In genomic region chr1:2417833-2418225, GRCh38 we compare ENCODE assay signal across 18 cellular contexts. TPM values are rescaled to one million over a fixed set of nuclear protein-coding genes. Genes with fewer than 3 reads are reported as not detected.
DNase-seq lines count a peak whose midpoint lies in the region; ATAC-seq and TF ChIP-seq lines count a peak whose summit lies in the region.
"Had no signal": no experiment of that assay in that cellular context is flagged by ENCODE, and none has a peak within 500 bp of the region (broad histone marks: within the 10 kb centered on the region; RNA-seq: fewer than 3 reads in every experiment).

No MANE protein-coding gene starts in this region.

- H3K27me3 ChIP-seq in mesendoderm (ENCODE audit: insufficient read depth, low read length, poor library complexity) (no peaks in the 10 kb centered on the region), neuronal stem cell (ENCODE audit: control insufficient read depth in 3 of 3, insufficient read depth in 3 of 3, low read depth in 1 of 3, low read length in 3 of 3) (peaks cover 0 to 30% (median 0%) of the 10 kb centered on the region in 3 experiments)

- no peak overlapping the region for H4K8ac ChIP-seq in mesendoderm (ENCODE audit: low read depth, low read length)
- H4K8ac ChIP-seq in neuronal stem cell (ENCODE audit: low read depth, low read length), result peak overlapping the region; percentile 65

- no CpG with 5 or more reads among the region's 14 CpGs for WGBS in mesendoderm (ENCODE audit: extremely low coverage, insufficient coverage, low lambda C conversion rate)
- WGBS in neuronal stem cell (ENCODE audit: extremely low coverage in 2 of 2, insufficient read length in 2 of 2, insufficient replicate concordance in 1 of 2), 2 donors, result no CpG with 5 or more reads among the region's 14 CpGs

- ATAC-seq in natural killer cell, result no peak
- ATAC-seq in natural killer cell treated with Interleukin-12 subunit alpha and Interleukin-12 subunit beta and Interleukin-15 and Interleukin-18, amount 100 ng/mL, for 72 hours, result no peak
- no peak for ATAC-seq in HG03045 (IDR thresholded peaks at IDR 0.05; ENCODE audit: unreplicated experiment)
- ATAC-seq: GM12878 had no signal

- H3K27ac Mint-ChIP-seq in natural killer cell, result peak overlapping the region; percentile 43 to 82
- H3K27ac Mint-ChIP-seq in natural killer cell treated with Interleukin-12 subunit alpha and Interleukin-12 subunit beta and Interleukin-15 and Interleukin-18, amount 100 ng/mL, for 72 hours, result no peak overlapping the region

- H3K4me2 ChIP-seq in mesendoderm (ENCODE audit: low read length) (no peak overlapping the region), neuronal stem cell (ENCODE audit: insufficient read depth, low read length, poor library complexity, severe bottlenecking) (no peak overlapping the region)

- H3K36me3 ChIP-seq in mesendoderm (ENCODE audit: control insufficient read depth, insufficient read depth, low read length) (no peaks in the 10 kb centered on the region), neuronal stem cell (replicated peaks in 1 of 2; ENCODE audit: control insufficient read depth in 2 of 2, insufficient read depth in 2 of 2, low read length in 2 of 2) (no peaks in the 10 kb centered on the region)

- no peaks in the 10 kb centered on the region for H3K79me1 ChIP-seq in mesendoderm (ENCODE audit: low read length)
- peaks cover 2% of the 10 kb centered on the region for H3K79me1 ChIP-seq in neuronal stem cell (ENCODE audit: low read depth, low read length)

- H4K5ac ChIP-seq in mesendoderm (ENCODE audit: low read length), result no peak overlapping the region

- H3K18ac ChIP-seq in mesendoderm (ENCODE audit: low read length), result no peak overlapping the region
- peak overlapping the region; percentile 83 for H3K18ac ChIP-seq in neuronal stem cell (ENCODE audit: low read length)

- peaks cover 1% of the 10 kb centered on the region for H3K79me2 ChIP-seq in mesendoderm (ENCODE audit: control insufficient read depth, insufficient read depth, low read length)

- no peak overlapping the region for H3K4me3 ChIP-seq in mesendoderm (ENCODE audit: low read length)
- H3K4me3 ChIP-seq in neuronal stem cell (ENCODE audit: low read length in 2 of 2), result no peak overlapping the region
- H3K4me3 ChIP-seq: GM12878, GM23248 had no signal

- no peaks in the 10 kb centered on the region for H3K9me3 ChIP-seq in neuronal stem cell (replicated peaks in 1 of 2; ENCODE audit: control insufficient read depth in 2 of 2, insufficient read depth in 1 of 2, low read depth in 1 of 2, low read length in 2 of 2)

- H3K4me1 ChIP-seq in mesendoderm (ENCODE audit: control insufficient read depth, low read depth, low read length) (peaks cover 3% of the 10 kb centered on the region), neuronal stem cell (ENCODE audit: control insufficient read depth in 2 of 2, insufficient read depth in 1 of 2, low read depth in 1 of 2, low read length in 2 of 2) (peaks cover 10 to 16% of the 10 kb centered on the region in 2 donors)

- H2AK5ac ChIP-seq in mesendoderm (ENCODE audit: low read length) (no peak overlapping the region), neuronal stem cell (ENCODE audit: low read depth, low read length) (peak overlapping the region; percentile 84)

- DNase-seq in natural killer cell (no peak), mesendoderm (no peak), neuronal stem cell (ENCODE audit: low spot score) (no peak), activated gamma-delta T cell treated with Interleukin-2 at 50 U/mL for 16 hours (no peak)
- DNase-seq in natural killer cell treated with Interleukin-12 subunit alpha and Interleukin-12 subunit beta and Interleukin-15 and Interleukin-18, amount 100 ng/mL, for 72 hours (ENCODE audit: low spot score), result no peak
- DNase-seq: C1 segment of cervical spinal cord; CD8-positive, alpha-beta memory T cell; DMS 273 treated with DMSO at 0.1 percent for 48 hours; DMS79; EL; GDM1; H7; HCEC 1CT had no signal

- H2BK120ac ChIP-seq in mesendoderm (ENCODE audit: low read depth, low read length), result no peak overlapping the region
- peak overlapping the region; percentile 87 for H2BK120ac ChIP-seq in neuronal stem cell (ENCODE audit: low read depth, low read length)

- H3K4me1 Mint-ChIP-seq in natural killer cell, result peaks cover 28 to 52% of the 10 kb centered on the region in 2 donors
- peaks cover 24% of the 10 kb centered on the region in 2 donors for H3K4me1 Mint-ChIP-seq in natural killer cell treated with Interleukin-12 subunit alpha and Interleukin-12 subunit beta and Interleukin-15 and Interleukin-18, amount 100 ng/mL, for 72 hours (ENCODE audit: low read depth in 2 of 2)

- no peak overlapping the region for H3K4me3 Mint-ChIP-seq in natural killer cell
- no peak overlapping the region for H3K4me3 Mint-ChIP-seq in natural killer cell treated with Interleukin-12 subunit alpha and Interleukin-12 subunit beta and Interleukin-15 and Interleukin-18, amount 100 ng/mL, for 72 hours

- peak overlapping the region; percentile 85 for H4K91ac ChIP-seq in neuronal stem cell (ENCODE audit: low read depth, low read length, poor library complexity)

- no peak overlapping the region for H2AFZ ChIP-seq in neuronal stem cell (ENCODE audit: low read length)
- H2AFZ ChIP-seq: GM23248 had no signal

- no peaks in the 10 kb centered on the region for H3K27me3 Mint-ChIP-seq in natural killer cell (ENCODE audit: low read depth in 2 of 2)
- no peaks in the 10 kb centered on the region for H3K27me3 Mint-ChIP-seq in natural killer cell treated with Interleukin-12 subunit alpha and Interleukin-12 subunit beta and Interleukin-15 and Interleukin-18, amount 100 ng/mL, for 72 hours

- H3K27ac ChIP-seq in mesendoderm (ENCODE audit: low read depth, low read length) (no peak overlapping the region), neuronal stem cell (replicated peaks; ENCODE audit: low read length) (no peak overlapping the region)
- H3K27ac ChIP-seq: GM23248 had no signal

- H3K9ac ChIP-seq in mesendoderm (ENCODE audit: low read length) (no peak overlapping the region), neuronal stem cell (ENCODE audit: low read depth, low read length, poor library complexity) (no peak overlapping the region)
- H3K9ac ChIP-seq: GM23248 had no signal

- H2BK15ac ChIP-seq in mesendoderm (replicated peaks; ENCODE audit: low read depth) (no peak overlapping the region), neuronal stem cell (ENCODE audit: low read length) (peak overlapping the region; percentile 33)

- peak overlapping the region; percentile 80 for H3K23ac ChIP-seq in mesendoderm (ENCODE audit: low read length)
- peak overlapping the region; percentile 60 for H3K23ac ChIP-seq in neuronal stem cell (ENCODE audit: low read depth, low read length, poor library complexity)

- H3K36me3 Mint-ChIP-seq in natural killer cell, result no peaks in the 10 kb centered on the region
- no peaks in the 10 kb centered on the region for H3K36me3 Mint-ChIP-seq in natural killer cell treated with Interleukin-12 subunit alpha and Interleukin-12 subunit beta and Interleukin-15 and Interleukin-18, amount 100 ng/mL, for 72 hours

- no peak overlapping the region for H2BK12ac ChIP-seq in neuronal stem cell (ENCODE audit: low read length)

- no peak overlapping the region for H3K14ac ChIP-seq in neuronal stem cell (ENCODE audit: low read length)

- H3K9me3 Mint-ChIP-seq in natural killer cell, result no peaks in the 10 kb centered on the region
- no peaks in the 10 kb centered on the region for H3K9me3 Mint-ChIP-seq in natural killer cell treated with Interleukin-12 subunit alpha and Interleukin-12 subunit beta and Interleukin-15 and Interleukin-18, amount 100 ng/mL, for 72 hours

- intact Hi-C loops in natural killer cell (cut with micrococcal nuclease), result loop anchor here (10.0 kb wide), 1 partner anchor 1007 kb away; no protein-coding TSS in a partner anchor

- H3K56ac ChIP-seq in mesendoderm (ENCODE audit: low read length), result no peak overlapping the region

- TF ChIP-seq CTCF in natural killer cell (IDR thresholded peaks at IDR 0.05), result no peak

- H2BK5ac ChIP-seq in mesendoderm (ENCODE audit: low read length), result no peak overlapping the region
- peak overlapping the region; percentile 11 for H2BK5ac ChIP-seq in neuronal stem cell (ENCODE audit: low read length)

- H3K4ac ChIP-seq in mesendoderm (ENCODE audit: low read depth, low read length) (no peak overlapping the region), neuronal stem cell (ENCODE audit: low read length) (no peak overlapping the region)

RNA-seq across cellular contexts. Expression of gene PEX10, which starts 5.5 kb away (rescaled TPM):
- total RNA-seq in natural killer cell, result 10 to 100 TPM in 1 of 3 donors, 1 to 10 TPM in 2; 8.1 to 11.1 (median 9.8) TPM
- total RNA-seq in natural killer cell treated with Interleukin-12 subunit alpha and Interleukin-12 subunit beta and Interleukin-15 and Interleukin-18, amount 100 ng/mL, for 72 hours, result 10 to 100 TPM; 10.7 to 18.9 TPM
- 17.5 TPM for polyA plus RNA-seq in mesendoderm (2013, experiment 1 of 2)
- 18.3 TPM for polyA plus RNA-seq in mesendoderm (2013, experiment 2 of 2)
- 12.4 TPM for polyA plus RNA-seq in neuronal stem cell (2013, experiment 1 of 2)
- 12.5 TPM for polyA plus RNA-seq in neuronal stem cell (2013, experiment 2 of 2)

RNA-seq across cellular contexts. Expression of gene RER1, which starts 26.2 kb away (rescaled TPM):
- 10 to 100 TPM; 89.2 to 98.9 (median 91.9) TPM for total RNA-seq in natural killer cell
- 100 to 1,000 TPM; 139 to 161 TPM for total RNA-seq in natural killer cell treated with Interleukin-12 subunit alpha and Interleukin-12 subunit beta and Interleukin-15 and Interleukin-18, amount 100 ng/mL, for 72 hours
- 78.4 TPM for polyA plus RNA-seq in mesendoderm (2013, experiment 1 of 2)
- 82.3 TPM for polyA plus RNA-seq in mesendoderm (2013, experiment 2 of 2)
- 63.2 TPM for polyA plus RNA-seq in neuronal stem cell (2013, experiment 1 of 2)
- 64.3 TPM for polyA plus RNA-seq in neuronal stem cell (2013, experiment 2 of 2)

RNA-seq across cellular contexts. Expression of gene MORN1, which starts 26.5 kb away (rescaled TPM):
- total RNA-seq in natural killer cell, result 1 to 10 TPM; 8.0 to 9.3 (median 8.8) TPM
- 1 to 10 TPM; 4.0 to 7.5 TPM for total RNA-seq in natural killer cell treated with Interleukin-12 subunit alpha and Interleukin-12 subunit beta and Interleukin-15 and Interleukin-18, amount 100 ng/mL, for 72 hours
- polyA plus RNA-seq in mesendoderm (2013, experiment 1 of 2), result 2.1 TPM
- polyA plus RNA-seq in mesendoderm (2013, experiment 2 of 2), result 1.6 TPM
- 7.1 TPM for polyA plus RNA-seq in neuronal stem cell (2013, experiment 1 of 2)
- 7.9 TPM for polyA plus RNA-seq in neuronal stem cell (2013, experiment 2 of 2)

RNA-seq across cellular contexts. Expression of gene PLCH2, which starts 58.3 kb away (rescaled TPM):
- total RNA-seq in natural killer cell, result 100 to 1,000 TPM in 2 of 3 donors, 10 to 100 TPM in 1; 77.1 to 116 (median 106) TPM
- 1 to 10 TPM; 5.5 to 6.9 TPM for total RNA-seq in natural killer cell treated with Interleukin-12 subunit alpha and Interleukin-12 subunit beta and Interleukin-15 and Interleukin-18, amount 100 ng/mL, for 72 hours
- polyA plus RNA-seq in mesendoderm (2013, experiment 1 of 2), result 0.01 TPM
- 0.01 TPM for polyA plus RNA-seq in mesendoderm (2013, experiment 2 of 2)
- polyA plus RNA-seq in neuronal stem cell (2013, experiment 1 of 2), result 4.2 TPM
- polyA plus RNA-seq in neuronal stem cell (2013, experiment 2 of 2), result 4.0 TPM
- total RNA-seq: A172, A673, GM23248 had no signal
- polyA plus RNA-seq: GM23248 had no signal

Comparison
In these comparisons a context has a peak if more than half of its experiments do, and no peak if none do; other contexts are left out.
1. H3K27ac Mint-ChIP-seq: peak in natural killer cell (2 of 2); none in natural killer cell treated with Interleukin-12 subunit alpha and Interleukin-12 subunit beta and Interleukin-15 and Interleukin-18, amount 100 ng/mL, for 72 hours (0 of 2).